In genomic region chr20:42678895-42679294, GRCh38 we compare ENCODE assay signal across 14 cellular contexts.
DNase-seq lines count a peak whose midpoint lies in the region; ATAC-seq and TF ChIP-seq lines count a peak whose summit lies in the region.
"Had no signal": no experiment of that assay in that cellular context is flagged by ENCODE, and none has a peak within 500 bp of the region (broad histone marks: within the 10 kb centered on the region; RNA-seq: fewer than 3 reads in every experiment).

No MANE protein-coding gene starts in this region.

- H3K9me3 Mint-ChIP-seq in activated CD4-positive, alpha-beta T cell treated with anti-CD3 and anti-CD28 coated beads, Interleukin-2, amount 10 ng/mL, durations not matched to agents 7 days and 5 days, result peaks cover 3% of the 10 kb centered on the region

- ATAC-seq in Panc1, result no peak
- no peak for ATAC-seq in HG02642 (IDR thresholded peaks at IDR 0.05; ENCODE audit: poor library complexity, unreplicated experiment)

- H3K4me1 ChIP-seq in Panc1 (ENCODE audit: control insufficient read depth, insufficient read depth, low read length), result no peaks in the 10 kb centered on the region
- H3K4me1 ChIP-seq: BLaER1 treated with 17β-estradiol and CSF1 and Interleukin-3, amounts not matched to agents 10 nM and 100 nM had no signal

- no peaks in the 10 kb centered on the region for H3K27me3 Mint-ChIP-seq in activated CD4-positive, alpha-beta T cell treated with anti-CD3 and anti-CD28 coated beads, Interleukin-2, amount 10 ng/mL, durations not matched to agents 7 days and 5 days
- H3K27me3 Mint-ChIP-seq: stimulated activated naive CD8-positive, alpha-beta T cell treated with anti-CD3 and anti-CD28 coated beads, Interleukin-15, Interleukin-2, amounts not matched to agents 100 ng/mL and 50 ng/mL, for 24 hours had no signal

- H3K27ac Mint-ChIP-seq in activated CD4-positive, alpha-beta T cell treated with anti-CD3 and anti-CD28 coated beads, Interleukin-2, amount 10 ng/mL, durations not matched to agents 7 days and 5 days, result no peak overlapping the region
- H3K27ac Mint-ChIP-seq: stimulated activated naive CD8-positive, alpha-beta T cell treated with anti-CD3 and anti-CD28 coated beads, Interleukin-15, Interleukin-2, amounts not matched to agents 100 ng/mL and 50 ng/mL, for 24 hours had no signal

- intact Hi-C loops in Panc1 (cut with micrococcal nuclease; ENCODE audit: unreplicated experiment), result no loop called here

- no peaks in the 10 kb centered on the region for H3K36me3 Mint-ChIP-seq in activated CD4-positive, alpha-beta T cell treated with anti-CD3 and anti-CD28 coated beads, Interleukin-2, amount 10 ng/mL, durations not matched to agents 7 days and 5 days (ENCODE audit: low read depth)

- no peak overlapping the region for H3K4me3 Mint-ChIP-seq in activated CD4-positive, alpha-beta T cell treated with anti-CD3 and anti-CD28 coated beads, Interleukin-2, amount 10 ng/mL, durations not matched to agents 7 days and 5 days
- H3K4me3 Mint-ChIP-seq: stimulated activated naive CD8-positive, alpha-beta T cell treated with anti-CD3 and anti-CD28 coated beads, Interleukin-15, Interleukin-2, amounts not matched to agents 100 ng/mL and 50 ng/mL, for 24 hours had no signal

- in situ Hi-C loops in Panc1 (cut with HindIII; ENCODE audit: low pct_unique_long_range_greater_than_20kb, low sequenced_read_pairs), result no loop called here

- H3K4me1 Mint-ChIP-seq in activated CD4-positive, alpha-beta T cell treated with anti-CD3 and anti-CD28 coated beads, Interleukin-2, amount 10 ng/mL, durations not matched to agents 7 days and 5 days, result no peaks in the 10 kb centered on the region

- CTCF ChIA-PET in Panc1 (lab: Charles Lee), result no interaction called here
- CTCF ChIA-PET in activated CD4-positive, alpha-beta T cell treated with anti-CD3 and anti-CD28 coated beads, Interleukin-2, amount 10 ng/mL, durations not matched to agents 7 days and 5 days (lab: Charles Lee), result no interaction called here

- TF ChIP-seq CTCF in C4-2B (conservative IDR thresholded peaks at IDR 0.05), result peak; percentile 58
- peak; percentile 4 for TF ChIP-seq CTCF in GM20000 (IDR thresholded peaks at IDR 0.05; ENCODE audit: extremely low read depth, missing control alignments)
- TF ChIP-seq CTCF in Panc1 (IDR thresholded peaks at IDR 0.05), result peak; percentile 41

- H3K4me3 ChIP-seq in Panc1 (ENCODE audit: low read depth in 2 of 2, low read length in 2 of 2), result no peak overlapping the region
- H3K4me3 ChIP-seq: BLaER1 treated with 17β-estradiol and CSF1 and Interleukin-3, amounts not matched to agents 10 nM and 100 nM had no signal

- no TSS peak for BruUV-seq in Panc1 (replicated peaks; lab: Mats Ljungman, UMichigan)

- no peaks in the 10 kb centered on the region for H3K36me3 ChIP-seq in Panc1 (ENCODE audit: control insufficient read depth, insufficient read depth, low read length)
- H3K36me3 ChIP-seq: BLaER1 treated with 17β-estradiol and CSF1 and Interleukin-3, amounts not matched to agents 10 nM and 100 nM had no signal

- no peaks in the 10 kb centered on the region for H3K9me3 ChIP-seq in Panc1 (ENCODE audit: control insufficient read depth, insufficient read depth, low read depth, low read length)
- H3K9me3 ChIP-seq: BLaER1 treated with 17β-estradiol and CSF1 and Interleukin-3, amounts not matched to agents 10 nM and 100 nM had no signal

- POLR2A ChIA-PET in Panc1 (lab: Charles Lee), result no interaction called here
- POLR2A ChIA-PET in activated CD4-positive, alpha-beta T cell treated with anti-CD3 and anti-CD28 coated beads, Interleukin-2, amount 10 ng/mL, durations not matched to agents 7 days and 5 days (lab: Charles Lee), result no interaction called here

- no peak overlapping the region for H3K27ac ChIP-seq in C4-2B
- H3K27ac ChIP-seq in Panc1 (ENCODE audit: low read length), result no peak overlapping the region
- H3K27ac ChIP-seq: BLaER1 treated with 17β-estradiol and CSF1 and Interleukin-3, amounts not matched to agents 10 nM and 100 nM had no signal

- H3K27me3 ChIP-seq in Panc1 (ENCODE audit: control insufficient read depth, insufficient read depth, low read length), result no peaks in the 10 kb centered on the region
- H3K27me3 ChIP-seq: BLaER1 treated with 17β-estradiol and CSF1 and Interleukin-3, amounts not matched to agents 10 nM and 100 nM had no signal

- DNase-seq in GM20000 (ENCODE audit: low spot score) (no peak), Panc1 (ENCODE audit: low read depth, low spot score) (no peak), kidney tubule cell (ENCODE audit: low spot score) (peak; percentile 28), iPS-NIHi7 (ENCODE audit: extremely low spot score) (no peak)
- no peak for DNase-seq in NK-92 treated with Interleukin-12 subunit alpha and Interleukin-12 subunit beta, amount 100 ng/mL, for 24 hours (lab: John Stamatoyannopoulos, UW)
- DNase-seq in activated CD4-positive, alpha-beta T cell treated with anti-CD3 and anti-CD28 coated beads, Interleukin-2, amount 10 ng/mL, durations not matched to agents 7 days and 5 days, result no peak
- DNase-seq: activated CD8-positive, alpha-beta memory T cell treated with anti-CD3 and anti-CD28 coated beads, Interleukin-2, amount 50 U/mL, for 4 hours; NCI-H146; retina; stimulated activated CD4-positive, alpha-beta T cell treated with anti-CD3 and anti-CD28 coated beads, Interleukin-4, amount 100 ng/mL, for 4 hours had no signal

Comparison
In these comparisons a context has a peak if more than half of its experiments do, and no peak if none do; other contexts are left out.
1. CTCF ChIP-seq: peak in every context shown above with its lines; median percentile 58 in C4-2B; 41 in Panc1; 4 in GM20000.